9 cellular contexts compared by ENCODE assay signal in the genomic region with DNA sequence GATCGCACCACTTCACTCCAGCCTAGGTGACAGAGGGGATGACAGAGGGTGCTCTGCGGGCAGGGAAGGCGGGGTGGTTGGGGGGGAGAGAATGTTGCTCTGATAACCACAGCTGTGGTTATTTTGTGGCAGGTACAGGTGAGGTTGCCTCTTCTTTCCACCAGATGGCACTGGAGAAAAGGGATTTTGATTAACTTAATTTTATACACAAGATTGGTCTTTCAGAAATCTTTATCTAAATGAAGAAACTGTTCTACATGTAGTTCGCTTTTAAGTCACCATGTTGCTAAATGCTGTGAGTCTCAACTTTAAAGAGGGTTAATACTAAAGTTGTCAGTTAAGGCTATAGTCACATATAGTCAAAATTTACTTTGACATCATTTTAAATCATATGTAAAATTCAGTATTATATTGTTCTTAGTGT. TPM values are rescaled to one million over a fixed set of nuclear protein-coding genes. Genes with fewer than 3 reads are reported as not detected.
DNase-seq lines count a peak whose midpoint lies in the region; ATAC-seq, FAIRE-seq and TF ChIP-seq lines count a peak whose summit lies in the region.
"Had no signal": no experiment of that assay in that cellular context is flagged by ENCODE, and none has a peak within 500 bp of the region (broad histone marks: within the 10 kb centered on the region; RNA-seq: fewer than 3 reads in every experiment).

No MANE protein-coding gene starts in this region.

- WGBS in right lobe of liver (ENCODE audit: insufficient coverage, low coverage, low lambda C conversion rate, missing lambda C conversion rate): 44% methylated on average over 3 of the region's 4 CpGs

- TF ChIP-seq CTCF in Peyer's patch (IDR thresholded peaks at IDR 0.05) (peak; percentile 21 to 59 (median 52)), astrocyte (IDR thresholded peaks at IDR 0.05; ENCODE audit: insufficient read depth, low read depth, low read length) (peak; percentile 16), right lobe of liver (IDR thresholded peaks at IDR 0.05) (peak; percentile 25 to 55 (median 54))

- H3K79me2 ChIP-seq in astrocyte (ENCODE audit: insufficient read depth, low read length): no peaks in the 10 kb centered on the region

- no peaks in the 10 kb centered on the region for H4K20me1 ChIP-seq in astrocyte (ENCODE audit: insufficient read depth, low read length)

- FAIRE-seq in astrocyte (lab: Jason Lieb, UNC): no peak

- H3K36me3 Mint-ChIP-seq in astrocyte (ENCODE audit: low read depth, unreplicated experiment): peaks cover 19% of the 10 kb centered on the region

- H3K36me3 ChIP-seq in Peyer's patch: peaks cover 0 to 18% (median 0%) of the 10 kb centered on the region in 3 donors
- peaks cover 20% of the 10 kb centered on the region for H3K36me3 ChIP-seq in astrocyte (ENCODE audit: insufficient read depth, low read length)
- peaks cover 0 to 12% (median 4%) of the 10 kb centered on the region in 4 donors for H3K36me3 ChIP-seq in right lobe of liver

- H3K4me1 ChIP-seq in Peyer's patch (no peaks in the 10 kb centered on the region), astrocyte (ENCODE audit: insufficient read depth, low read length) (no peaks in the 10 kb centered on the region), right lobe of liver (no peaks in the 10 kb centered on the region)

- H3K9ac ChIP-seq in astrocyte (ENCODE audit: low read length): no peak overlapping the region

- H3K27ac Mint-ChIP-seq in astrocyte (ENCODE audit: unreplicated experiment): no peak overlapping the region
- H3K27ac Mint-ChIP-seq: dendritic cell treated with granulocyte-macrophage colony-stimulating factor and Interleukin-4, amounts not matched to agents 40 ng/mL and 50 ng/mL, for 4 days had no signal

- no peaks in the 10 kb centered on the region for H3K27me3 ChIP-seq in Peyer's patch
- H3K27me3 ChIP-seq in astrocyte (ENCODE audit: insufficient read depth, low read length): no peaks in the 10 kb centered on the region
- no peaks in the 10 kb centered on the region for H3K27me3 ChIP-seq in right lobe of liver

- DNase-seq in SIG-M5 treated with dmso at 0.1 percent for 504 hours (lab: John Stamatoyannopoulos, UW; ENCODE audit: unreplicated experiment) (peak; percentile 11), SIG-M5 (lab: John Stamatoyannopoulos, UW) (no peak), Peyer's patch (no peak), astrocyte (ENCODE audit: low read depth) (no peak), right lobe of liver (no peak), NCI-H774 (lab: John Stamatoyannopoulos, UW) (no peak)

- no peak overlapping the region for H3K27ac ChIP-seq in Peyer's patch
- no peak overlapping the region for H3K27ac ChIP-seq in astrocyte (ENCODE audit: low read depth, low read length)
- H3K27ac ChIP-seq in right lobe of liver: no peak overlapping the region

- no peak for TF ChIP-seq POLR2A in Peyer's patch (IDR thresholded peaks at IDR 0.05)
- no peak for TF ChIP-seq POLR2A in right lobe of liver (IDR thresholded peaks at IDR 0.05)

- intact Hi-C loops in right lobe of liver (cut with DNase I): no loop called here

- H3K4me3 Mint-ChIP-seq in astrocyte (ENCODE audit: unreplicated experiment): no peak overlapping the region
- H3K4me3 Mint-ChIP-seq: dendritic cell treated with granulocyte-macrophage colony-stimulating factor and Interleukin-4, amounts not matched to agents 40 ng/mL and 50 ng/mL, for 4 days had no signal

- no peaks in the 10 kb centered on the region for H3K27me3 Mint-ChIP-seq in astrocyte (ENCODE audit: low read depth, unreplicated experiment)
- H3K27me3 Mint-ChIP-seq: dendritic cell treated with granulocyte-macrophage colony-stimulating factor and Interleukin-4, amounts not matched to agents 40 ng/mL and 50 ng/mL, for 4 days had no signal

- H3K4me3 ChIP-seq in Peyer's patch (no peak overlapping the region), astrocyte (ENCODE audit: insufficient read depth, low read depth, low read length) (no peak overlapping the region), right lobe of liver (no peak overlapping the region)

- ATAC-seq in right lobe of liver: peak; percentile 42 to 64 (median 46)
- ATAC-seq in HG03521 (IDR thresholded peaks at IDR 0.05; ENCODE audit: unreplicated experiment): no peak
- ATAC-seq in GM18868 (IDR thresholded peaks at IDR 0.05; ENCODE audit: unreplicated experiment): no peak

- H2AFZ ChIP-seq in astrocyte (ENCODE audit: low read depth, low read length): no peak overlapping the region

- H3K4me2 ChIP-seq in astrocyte (ENCODE audit: low read length): no peak overlapping the region

- H3K4me1 Mint-ChIP-seq in astrocyte (ENCODE audit: low read depth, unreplicated experiment): peaks cover 10% of the 10 kb centered on the region

- H3K9me3 Mint-ChIP-seq in astrocyte (ENCODE audit: unreplicated experiment): peaks cover 3% of the 10 kb centered on the region
- H3K9me3 Mint-ChIP-seq: dendritic cell treated with granulocyte-macrophage colony-stimulating factor and Interleukin-4, amounts not matched to agents 40 ng/mL and 50 ng/mL, for 4 days had no signal

- H3K9me3 ChIP-seq in Peyer's patch: no peaks in the 10 kb centered on the region
- no peaks in the 10 kb centered on the region for H3K9me3 ChIP-seq in astrocyte (ENCODE audit: insufficient read depth, low read depth, low read length)
- H3K9me3 ChIP-seq in right lobe of liver: no peaks in the 10 kb centered on the region

RNA-seq across cellular contexts. Expression of a gene that starts 25.7 kb away (rescaled TPM):
- not detected for total RNA-seq in Peyer's patch
- not detected in 2 replicates for total RNA-seq in astrocyte
- 10 to 100 TPM in 1 of 6 experiments, 1 to 10 TPM in 2, under 1 TPM in 2, not detected in 1; 0.33 to 41.0 (median 1.2) TPM for total RNA-seq in right lobe of liver

RNA-seq across cellular contexts. Expression of a gene that starts 32.8 kb away (rescaled TPM):
- total RNA-seq in Peyer's patch (1 to 10 TPM; 1.7 to 8.0 (median 3.0) TPM), astrocyte (91.7 and 95.4 TPM in 2 replicates), right lobe of liver (1 to 10 TPM; 4.0 to 9.1 (median 5.1) TPM)

Comparison
In these comparisons a context has a peak if more than half of its experiments do, and no peak if none do; other contexts are left out.
1. ATAC-seq: peak in right lobe of liver (4 of 4); none in HG03521 (single experiment) and GM18868 (single experiment).
2. Peak in every context shown above with its lines, with median percentiles within 50 percentile points of each other: CTCF ChIP-seq.